Comparison of ENCODE assay signal across 10 cellular contexts in genomic region chr6:111625511-111626331, GRCh38. TPM values are rescaled to one million over a fixed set of nuclear protein-coding genes. Genes with fewer than 3 reads are reported as not detected.
A peak's percentile ranks its signal among the peaks of the same experiment; 100 is the strongest.
DNase-seq lines count a peak whose midpoint lies in the region; ATAC-seq, FAIRE-seq and TF ChIP-seq lines count a peak whose summit lies in the region.
"Had no signal": no experiment of that assay in that cellular context is flagged by ENCODE, and none has a peak within 500 bp of the region (broad histone marks: within the 10 kb centered on the region; RNA-seq: fewer than 3 reads in every experiment).

No MANE protein-coding gene starts in this region.

- TF ChIP-seq POLR2A in GM12891 (IDR thresholded peaks at IDR 0.05; ENCODE audit: low read depth, low read length): no peak

- no peak for TF ChIP-seq CTCF in right atrium auricular region (IDR thresholded peaks at IDR 0.05)

- peak overlapping the region; percentile 2 to 37 for H3K4me3 ChIP-seq in right atrium auricular region
- H3K4me3 ChIP-seq in stomach smooth muscle (ENCODE audit: low read length in 2 of 2): peak overlapping the region; percentile 33 to 58

- H3K27me3 ChIP-seq in right atrium auricular region (no peaks in the 10 kb centered on the region), stomach smooth muscle (ENCODE audit: control insufficient read depth in 1 of 2, insufficient read depth in 2 of 2, low read length in 2 of 2) (no peaks in the 10 kb centered on the region)

- peak overlapping the region; percentile 69 to 80 for H3K27ac ChIP-seq in right atrium auricular region
- H3K27ac ChIP-seq in stomach smooth muscle (ENCODE audit: low read length): peak overlapping the region; percentile 79
- H3K27ac ChIP-seq: KMS-11 had no signal

- H3K36me3 ChIP-seq in right atrium auricular region (no peaks in the 10 kb centered on the region), stomach smooth muscle (ENCODE audit: control insufficient read depth in 2 of 2, insufficient read depth in 2 of 2, low read length in 2 of 2) (no peaks in the 10 kb centered on the region)

- H3K9me3 ChIP-seq in right atrium auricular region (no peaks in the 10 kb centered on the region), stomach smooth muscle (ENCODE audit: control insufficient read depth in 2 of 2, low read length in 2 of 2) (no peaks in the 10 kb centered on the region)

- no peak for ATAC-seq in HG02884 (IDR thresholded peaks at IDR 0.05; ENCODE audit: unreplicated experiment)

- DNase-seq in LHCN-M2 (ENCODE audit: low read depth) (peak; percentile 90), amniotic stem cell (lab: John Stamatoyannopoulos, UW) (peak; percentile 23), right atrium auricular region (ENCODE audit: low spot score) (peak; percentile 67), GM12891 (ENCODE audit: insufficient read length, low spot score) (no peak), glomerular visceral epithelial cell (ENCODE audit: extremely low spot score) (no peak), NOMO-1 (lab: John Stamatoyannopoulos, UW; ENCODE audit: unreplicated experiment in 2 of 2) (no peak)
- DNase-seq: activated CD4-positive, alpha-beta T cell treated with anti-CD3 and anti-CD28 coated beads, Interleukin-2, amount 10 ng/mL, durations not matched to agents 7 days and 5 days had no signal

- H3K9ac ChIP-seq in stomach smooth muscle (ENCODE audit: low read length in 2 of 2): peak overlapping the region; percentile 36
- H3K9ac ChIP-seq: KMS-11 had no signal

- FAIRE-seq in GM12891 (lab: Jason Lieb, UNC): no peak

- H3K4me1 ChIP-seq in right atrium auricular region (peaks cover 0 to 33% of the 10 kb centered on the region in 2 donors), stomach smooth muscle (ENCODE audit: control insufficient read depth, insufficient read depth, low read length) (peaks cover 25% of the 10 kb centered on the region)

TF ChIP-seq in GM12891, 5 proteins besides CTCF, POLR2A, EP300 and RAD21:
- TF ChIP-seq POU2F2 (IDR thresholded peaks at IDR 0.05; ENCODE audit: low read depth, low read length): no peak
- TF ChIP-seq POLR2AphosphoS5 (IDR thresholded peaks at IDR 0.05; ENCODE audit: low read depth, low read length): no peak
- no peak for TF ChIP-seq SPI1 (IDR thresholded peaks at IDR 0.05; ENCODE audit: low read depth, low read length)
- TF ChIP-seq PAX5 (IDR thresholded peaks at IDR 0.05; ENCODE audit: insufficient read depth, low read length, severe bottlenecking): no peak
- no peak for TF ChIP-seq TAF1 (IDR thresholded peaks at IDR 0.05; ENCODE audit: low read depth, low read length)

RNA-seq across cellular contexts. Expression of gene TRAF3IP2, which starts 20.0 kb away (rescaled TPM):
- total RNA-seq in LHCN-M2 (2014; rRNA removed) (18.5 and 21.8 TPM in 2 replicates), right atrium auricular region (10 to 100 TPM; 12.1 to 25.2 TPM)
- polyA plus RNA-seq in LHCN-M2 (2012): 18.7 TPM
- polyA plus RNA-seq in GM12891 (2012; ENCODE audit: low read depth, missing spikeins): 32.1 TPM

Comparison
In these comparisons a context has a peak if more than half of its experiments do, and no peak if none do; other contexts are left out.
1. DNase-seq: peak in LHCN-M2 (single experiment), amniotic stem cell (single experiment) and right atrium auricular region (single experiment); none in GM12891 (single experiment), glomerular visceral epithelial cell (single experiment) and NOMO-1 (0 of 2).